Comparison of ENCODE assay signal across 9 cellular contexts in the genomic region with DNA sequence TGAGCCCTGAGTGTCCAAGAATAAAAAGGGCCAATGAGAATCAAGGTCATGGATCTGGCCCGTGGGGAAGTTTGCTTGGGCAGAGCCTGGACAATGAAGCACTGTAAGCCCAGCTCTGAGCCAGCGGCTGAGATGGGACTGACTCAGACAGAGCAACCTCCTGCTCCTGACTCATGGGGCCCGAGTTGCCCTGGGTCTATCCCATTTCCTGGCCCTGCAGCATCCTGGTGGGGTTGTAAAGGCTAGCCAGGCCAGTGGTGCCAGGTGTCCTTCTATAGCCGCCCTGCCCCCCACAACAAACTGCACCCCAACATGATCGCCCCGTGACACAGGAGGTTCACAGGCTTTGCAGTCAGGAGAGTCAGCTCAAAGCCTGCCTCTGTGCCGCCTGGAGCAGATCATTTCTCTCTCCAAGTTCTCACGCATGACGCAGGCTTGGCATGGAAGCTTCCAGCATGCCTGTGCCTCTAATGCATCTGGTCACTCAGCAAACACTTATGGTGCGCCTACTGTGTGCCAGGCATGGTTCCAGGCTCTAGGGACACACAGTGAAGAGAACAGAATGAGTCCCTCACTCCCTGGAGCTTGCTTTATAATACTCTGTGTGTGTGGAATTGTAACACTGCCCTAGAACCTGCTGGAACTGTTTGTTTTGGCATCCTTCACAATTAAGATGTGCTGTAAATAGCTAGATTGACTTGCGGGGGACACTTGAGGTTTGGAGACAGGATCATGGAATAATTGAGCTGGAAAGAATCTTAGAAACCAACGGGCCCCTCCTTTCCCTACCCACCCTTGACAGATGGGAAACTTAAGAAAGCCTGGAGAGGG. TPM values are rescaled to one million over a fixed set of nuclear protein-coding genes. Genes with fewer than 3 reads are reported as not detected.
DNase-seq lines count a peak whose midpoint lies in the region; ATAC-seq and TF ChIP-seq lines count a peak whose summit lies in the region.
"Had no signal": no experiment of that assay in that cellular context is flagged by ENCODE, and none has a peak within 500 bp of the region (broad histone marks: within the 10 kb centered on the region; RNA-seq: fewer than 3 reads in every experiment).

No MANE protein-coding gene starts in this region.

- H2BK120ac ChIP-seq in trophoblast cell (ENCODE audit: insufficient read depth, low read length, poor library complexity): no peak overlapping the region

- H3K36me3 ChIP-seq in trophoblast cell (ENCODE audit: control insufficient read depth in 1 of 2, insufficient read depth in 2 of 2, low read length in 2 of 2) (no peaks in the 10 kb centered on the region), psoas muscle (ENCODE audit: insufficient read depth in 1 of 2, low read depth in 1 of 2) (no peaks in the 10 kb centered on the region)

- no peak overlapping the region for H3K18ac ChIP-seq in trophoblast cell (ENCODE audit: low read length)

- H2AK5ac ChIP-seq in trophoblast cell (ENCODE audit: low read length): no peak overlapping the region

- H3K9me3 ChIP-seq in trophoblast cell (ENCODE audit: insufficient read depth, low read depth, low read length) (peaks cover 3% of the 10 kb centered on the region), psoas muscle (no peaks in the 10 kb centered on the region)

- intact Hi-C loops in psoas muscle (cut with DNase I): no loop called here

- H3K27me3 ChIP-seq in trophoblast cell (ENCODE audit: insufficient read depth, low read length): no peaks in the 10 kb centered on the region
- H3K27me3 ChIP-seq in psoas muscle (ENCODE audit: insufficient read depth in 3 of 3, low read length in 2 of 3): peaks cover 0 to 6% (median 2%) of the 10 kb centered on the region in 3 donors

- ATAC-seq in esophagus mucosa (peak; percentile 97), psoas muscle (no peak), GM19452 (IDR thresholded peaks at IDR 0.05; ENCODE audit: unreplicated experiment) (no peak)

- H3K79me2 ChIP-seq in trophoblast cell (ENCODE audit: control insufficient read depth, insufficient read depth, low read length, poor library complexity): no peaks in the 10 kb centered on the region

- no peak overlapping the region for H3K4me2 ChIP-seq in trophoblast cell (ENCODE audit: low read length)

- peaks cover 0 to 6% of the 10 kb centered on the region in 2 experiments for H3K4me1 ChIP-seq in trophoblast cell (ENCODE audit: control insufficient read depth in 1 of 2, insufficient read depth in 2 of 2, low read length in 2 of 2)
- no peaks in the 10 kb centered on the region for H3K4me1 ChIP-seq in psoas muscle

- no peak overlapping the region for H3K23ac ChIP-seq in trophoblast cell (ENCODE audit: low read length)

- H4K12ac ChIP-seq in trophoblast cell (ENCODE audit: low read depth, low read length): no peak overlapping the region

- no peak overlapping the region for H4K8ac ChIP-seq in trophoblast cell (ENCODE audit: low read depth, low read length)

- H3K79me1 ChIP-seq in trophoblast cell (ENCODE audit: low read length): peaks cover 2% of the 10 kb centered on the region

- no peak overlapping the region for H3K27ac ChIP-seq in trophoblast cell (ENCODE audit: low read depth, low read length)
- no peak overlapping the region for H3K27ac ChIP-seq in psoas muscle

- no peak overlapping the region for H2AFZ ChIP-seq in trophoblast cell (ENCODE audit: insufficient read depth, low read length, poor library complexity)

- no peak overlapping the region for H3K9ac ChIP-seq in trophoblast cell (ENCODE audit: low read length)

- TF ChIP-seq CTCF in psoas muscle (IDR thresholded peaks at IDR 0.05): no peak

- peak; percentile 98 for DNase-seq in COLO829 (ENCODE audit: low spot score)
- DNase-seq in RPMI7951 (ENCODE audit: low read depth): peak; percentile 97
- no peak for DNase-seq in trophoblast cell
- DNase-seq in psoas muscle: no peak
- no peak for DNase-seq in stimulated activated CD4-positive, alpha-beta T cell treated with anti-CD3 and anti-CD28 coated beads, Interleukin-2, amount 100 ng/mL, for 24 hours
- DNase-seq in activated CD8-positive, alpha-beta memory T cell treated with anti-CD3 and anti-CD28 coated beads, Interleukin-2, amount 50 U/mL, for 4 hours: no peak
- DNase-seq: NCI-H345 had no signal

- H3K4ac ChIP-seq in trophoblast cell (ENCODE audit: low read depth, low read length): no peak overlapping the region

- peak overlapping the region; percentile 50 for H4K91ac ChIP-seq in trophoblast cell (ENCODE audit: low read depth, low read length)

- no CpG with 5 or more reads among the region's 12 CpGs for WGBS in trophoblast cell (ENCODE audit: extremely low coverage, insufficient coverage, insufficient read length)
- WGBS in psoas muscle, 3 donors: 55 to 62% (median 60%) methylated on average over 12 of the region's 12 CpGs

- H3K14ac ChIP-seq in trophoblast cell (ENCODE audit: low read length): no peak overlapping the region

- peak overlapping the region; percentile 51 for H2BK12ac ChIP-seq in trophoblast cell (ENCODE audit: low read length)

- H3K4me3 ChIP-seq in trophoblast cell (ENCODE audit: low read depth, low read length) (no peak overlapping the region), psoas muscle (no peak overlapping the region)

- H2BK5ac ChIP-seq in trophoblast cell (ENCODE audit: low read depth, low read length, poor library complexity): no peak overlapping the region

RNA-seq across cellular contexts. Expression of gene MYH16, which starts 4.9 kb away (rescaled TPM):
- 1.1 and 1.2 TPM in 2 replicates for total RNA-seq in RPMI7951 (2014; rRNA removed; shearing (Covaris generic))
- total RNA-seq in esophagus mucosa (not detected), psoas muscle (not detected)
- 0.14 TPM in 1 of 2 replicates, not detected in the other for polyA plus RNA-seq in trophoblast cell (2013)
- not detected for polyA plus RNA-seq in psoas muscle

RNA-seq across cellular contexts. Expression of gene ARPC1A, which starts 58.0 kb away (rescaled TPM):
- total RNA-seq in RPMI7951 (2014; rRNA removed; shearing (Covaris generic)): 251 and 266 TPM in 2 replicates
- total RNA-seq in esophagus mucosa (182 TPM), psoas muscle (10 to 100 TPM; 41.6 to 53.5 (median 47.6) TPM)
- 221 and 225 TPM in 2 replicates for polyA plus RNA-seq in trophoblast cell (2013)
- 100 to 1,000 TPM in 1 of 3 donors, 10 to 100 TPM in 2; 38.1 to 114 (median 71.2) TPM for polyA plus RNA-seq in psoas muscle

RNA-seq across cellular contexts. Expression of gene KPNA7, which starts 59.8 kb away (rescaled TPM):
- total RNA-seq in RPMI7951 (2014; rRNA removed; shearing (Covaris generic)): not detected in 2 replicates
- total RNA-seq in esophagus mucosa: 0.72 TPM
- not detected in 2 replicates for polyA plus RNA-seq in trophoblast cell (2013)
- total RNA-seq in psoas muscle: not detected
- not detected for polyA plus RNA-seq in psoas muscle

Comparison
In these comparisons a context has a peak if more than half of its experiments do, and no peak if none do; other contexts are left out.
1. DNase-seq: peak in COLO829 (single experiment) and RPMI7951 (single experiment); none in trophoblast cell (0 of 2), psoas muscle (0 of 2), stimulated activated CD4-positive, alpha-beta T cell treated with anti-CD3 and anti-CD28 coated beads, Interleukin-2, amount 100 ng/mL, for 24 hours (0 of 2) and activated CD8-positive, alpha-beta memory T cell treated with anti-CD3 and anti-CD28 coated beads, Interleukin-2, amount 50 U/mL, for 4 hours (single experiment).